Comparison of ENCODE assay signal across 8 cellular contexts in the genomic region with DNA sequence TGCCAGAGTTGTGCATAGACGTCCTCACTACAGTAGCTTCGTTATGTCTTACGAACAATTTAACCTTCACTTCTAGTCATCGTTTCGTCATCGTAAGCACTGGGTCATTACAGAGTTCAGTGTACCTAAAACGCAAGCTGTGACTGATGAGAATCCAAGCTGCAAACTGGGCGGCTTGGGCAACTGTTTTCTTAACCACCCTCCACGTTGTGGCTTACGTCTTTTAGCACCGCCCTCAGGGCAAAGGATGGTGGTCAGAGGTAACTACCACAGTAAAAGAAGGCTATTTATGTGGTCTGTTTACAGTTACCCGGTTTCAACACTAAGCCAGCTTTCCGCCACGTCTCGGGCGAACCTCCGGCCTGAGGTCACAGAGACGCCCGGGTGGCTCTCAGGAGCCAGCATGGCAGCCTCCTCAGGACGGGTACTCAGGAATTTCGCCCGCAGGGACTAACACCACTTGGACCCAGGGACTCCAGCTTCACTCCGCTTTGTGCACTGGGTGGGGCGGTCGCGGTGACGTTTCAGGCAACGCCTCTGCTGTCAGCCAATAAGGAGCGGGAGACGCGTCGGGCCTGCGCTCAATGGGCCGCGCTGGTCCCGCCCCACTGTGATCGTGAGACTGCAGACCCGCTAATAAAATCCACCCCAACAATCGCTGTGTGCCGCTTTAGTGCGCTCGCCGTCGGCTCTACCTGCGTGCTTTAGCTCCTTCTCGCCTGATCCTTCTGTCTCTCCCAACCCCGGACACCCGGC. TPM values are rescaled to one million over a fixed set of nuclear protein-coding genes. Genes with fewer than 3 reads are reported as not detected.
A peak's percentile ranks its signal among the peaks of the same experiment; 100 is the strongest.
DNase-seq lines count a peak whose midpoint lies in the region; FAIRE-seq and TF ChIP-seq lines count a peak whose summit lies in the region.

A gene (plus strand): TSS at position 665 of the 756 bp plus-strand sequence. CDS start 148 bp downstream, outside the sequence.

- peak within 1 kb of the TSS; percentile 86 for H3K9ac ChIP-seq in Loucy (ENCODE audit: low read depth, low read length, poor library complexity, severe bottlenecking)

- H3K9me3 Mint-ChIP-seq in nephron: no peaks in the 10 kb centered on the region
- H3K9me3 Mint-ChIP-seq in stimulated activated naive CD8-positive, alpha-beta T cell treated with anti-CD3 and anti-CD28 coated beads, Interleukin-15, Interleukin-2, amounts not matched to agents 100 ng/mL and 50 ng/mL, for 24 hours: no peaks in the 10 kb centered on the region

- TF ChIP-seq POLR2A in H54 (IDR thresholded peaks at IDR 0.05; ENCODE audit: low read depth, low read length) (peak; percentile 39; the same call in 1 of the 2 replicates), Raji (IDR thresholded peaks at IDR 0.05; ENCODE audit: insufficient read depth, low read depth, low read length) (peak; percentile 96)

- no peaks in the 10 kb centered on the region for H3K36me3 Mint-ChIP-seq in nephron (ENCODE audit: low read depth)
- peaks cover 5% of the 10 kb centered on the region for H3K36me3 Mint-ChIP-seq in stimulated activated naive CD8-positive, alpha-beta T cell treated with anti-CD3 and anti-CD28 coated beads, Interleukin-15, Interleukin-2, amounts not matched to agents 100 ng/mL and 50 ng/mL, for 24 hours (ENCODE audit: low read depth)

- peaks cover 44% of the 10 kb centered on the region for H3K4me1 ChIP-seq in Loucy (ENCODE audit: insufficient read depth, low read length, poor library complexity, severe bottlenecking)

- H3K4me3 Mint-ChIP-seq in nephron: peak within 1 kb of the TSS; percentile 93 to 96 (median 94)
- peak within 1 kb of the TSS; percentile 97 for H3K4me3 Mint-ChIP-seq in stimulated activated naive CD8-positive, alpha-beta T cell treated with anti-CD3 and anti-CD28 coated beads, Interleukin-15, Interleukin-2, amounts not matched to agents 100 ng/mL and 50 ng/mL, for 24 hours

- no peaks in the 10 kb centered on the region for H4K20me1 ChIP-seq in Loucy (ENCODE audit: insufficient read depth, low read length, poor library complexity, severe bottlenecking)

- peak within 1 kb of the TSS; percentile 100 for H2AFZ ChIP-seq in Loucy (ENCODE audit: low read length)

- no peaks in the 10 kb centered on the region for H3K9me3 ChIP-seq in Loucy (ENCODE audit: insufficient read depth, low read depth, low read length)

- peaks cover 3% of the 10 kb centered on the region for H3K27me3 Mint-ChIP-seq in nephron (ENCODE audit: low read depth)
- H3K27me3 Mint-ChIP-seq in stimulated activated naive CD8-positive, alpha-beta T cell treated with anti-CD3 and anti-CD28 coated beads, Interleukin-15, Interleukin-2, amounts not matched to agents 100 ng/mL and 50 ng/mL, for 24 hours: peaks cover 11% of the 10 kb centered on the region

- peak within 1 kb of the TSS; percentile 57 to 92 (median 89) for H3K27ac Mint-ChIP-seq in nephron
- H3K27ac Mint-ChIP-seq in stimulated activated naive CD8-positive, alpha-beta T cell treated with anti-CD3 and anti-CD28 coated beads, Interleukin-15, Interleukin-2, amounts not matched to agents 100 ng/mL and 50 ng/mL, for 24 hours: peak within 1 kb of the TSS; percentile 92

- H3K4me3 ChIP-seq in Loucy (ENCODE audit: low read length, poor library complexity, severe bottlenecking): peak within 1 kb of the TSS; percentile 99
- H3K4me3 ChIP-seq in fibroblast of the aortic adventitia (ENCODE audit: low read depth, low read length): peak within 1 kb of the TSS; percentile 96

- no peaks in the 10 kb centered on the region for H3K36me3 ChIP-seq in Loucy (ENCODE audit: insufficient read depth, low read length)

- TF ChIP-seq CTCF in Loucy (conservative IDR thresholded peaks at IDR 0.05; ENCODE audit: low read length) (no peak), fibroblast of the aortic adventitia (IDR thresholded peaks at IDR 0.05; ENCODE audit: insufficient read depth, low read length) (no peak), nephron (IDR thresholded peaks at IDR 0.05; ENCODE audit: unreplicated experiment in 3 of 3) (no peak)

- H3F3A ChIP-seq in Loucy (ENCODE audit: low read depth): no peaks in the 10 kb centered on the region

- H3K4me1 Mint-ChIP-seq in nephron: peaks cover 10% of the 10 kb centered on the region
- H3K4me1 Mint-ChIP-seq in stimulated activated naive CD8-positive, alpha-beta T cell treated with anti-CD3 and anti-CD28 coated beads, Interleukin-15, Interleukin-2, amounts not matched to agents 100 ng/mL and 50 ng/mL, for 24 hours (ENCODE audit: low read depth): peaks cover 25% of the 10 kb centered on the region

- peak within 1 kb of the TSS; percentile 75 for H3K4me2 ChIP-seq in Loucy (ENCODE audit: low read depth, low read length, poor library complexity, severe bottlenecking)

- peaks cover 45% of the 10 kb centered on the region for H3K79me2 ChIP-seq in Loucy (ENCODE audit: insufficient read depth, low read length)

- FAIRE-seq in H54 (lab: Jason Lieb, UNC): peak; percentile 97

- H3K27me3 ChIP-seq in Loucy (ENCODE audit: insufficient read depth, low read length, poor library complexity, severe bottlenecking): no peaks in the 10 kb centered on the region

- H3K9me2 ChIP-seq in Loucy (replicated peaks; ENCODE audit: low read depth, low read length): no peaks in the 10 kb centered on the region

- DNase-seq in ELF-1 (ENCODE audit: low read depth, low spot score) (peak; percentile 100), H54 (ENCODE audit: insufficient read length, low spot score) (peak; percentile 86), fibroblast of the aortic adventitia (ENCODE audit: low read depth) (peak; percentile 96)
- peak; percentile 96 for DNase-seq in activated effector memory CD4-positive, alpha-beta T cell treated with anti-CD3 and anti-CD28 coated beads, Interleukin-2, amount 50 U/mL, for 16 hours

RNA-seq across cellular contexts. Expression of the gene that starts here (rescaled TPM):
- 2.4 and 7.6 TPM in 2 replicates for total RNA-seq in fibroblast of the aortic adventitia (ENCODE audit: low replicate concordance)

Comparison
In these comparisons a context has a peak if more than half of its experiments do, and no peak if none do; other contexts are left out.
1. Peak in every context shown above with its lines: DNase-seq and H3K4me3 ChIP-seq.